13 cellular contexts compared by ENCODE assay signal in genomic region chr2:233223059-233223894, GRCh38.
A peak's percentile ranks its signal among the peaks of the same experiment; 100 is the strongest.
DNase-seq lines count a peak whose midpoint lies in the region; ATAC-seq lines count a peak whose summit lies in the region.
"Had no signal": no experiment of that assay in that cellular context is flagged by ENCODE, and none has a peak within 500 bp of the region (broad histone marks: within the 10 kb centered on the region; RNA-seq: fewer than 3 reads in every experiment).

No MANE protein-coding gene starts in this region.

- peak in 1 of 2 donors; percentile 38 for DNase-seq in memory B cell (ENCODE audit: low spot score in 2 of 2)
- DNase-seq in stimulated activated naive CD4-positive, alpha-beta T cell (lab: John Stamatoyannopoulos, UW): no peak
- no peak for DNase-seq in NK-92 (lab: John Stamatoyannopoulos, UW; ENCODE audit: unreplicated experiment)
- no peak for DNase-seq in HK-2 (ENCODE audit: unreplicated experiment)
- DNase-seq: amygdala, COR-L47, hippocampal formation, NCI-H1092 treated with DMSO at 0.1 percent for 48 hours had no signal

- H3K36me3 Mint-ChIP-seq in memory B cell: no peaks in the 10 kb centered on the region

- ATAC-seq in GM18907 (IDR thresholded peaks at IDR 0.05; ENCODE audit: unreplicated experiment): peak; percentile 84
- ATAC-seq in HG02642 (IDR thresholded peaks at IDR 0.05; ENCODE audit: poor library complexity, unreplicated experiment): peak; percentile 71
- peak; percentile 66 for ATAC-seq in HG03520 (IDR thresholded peaks at IDR 0.05; ENCODE audit: unreplicated experiment)
- peak; percentile 98 for ATAC-seq in memory B cell (ENCODE audit: low read depth)
- no peak for ATAC-seq in HG03457 (IDR thresholded peaks at IDR 0.05; ENCODE audit: unreplicated experiment)

- no peaks in the 10 kb centered on the region for H3K9me3 Mint-ChIP-seq in memory B cell
- H3K9me3 Mint-ChIP-seq: T-helper 1 cell treated with Interleukin-12 subunit alpha and Interleukin-12 subunit beta and Interleukin-4 antibody, amounts not matched to agents 30 μg/mL and 1 μg/mL, for 36 hours had no signal

- H3K4me3 Mint-ChIP-seq in memory B cell: peak overlapping the region; percentile 38
- H3K4me3 Mint-ChIP-seq: T-helper 1 cell treated with Interleukin-12 subunit alpha and Interleukin-12 subunit beta and Interleukin-4 antibody, amounts not matched to agents 30 μg/mL and 1 μg/mL, for 36 hours had no signal

- peak overlapping the region; percentile 85 for H3K27ac Mint-ChIP-seq in memory B cell
- H3K27ac Mint-ChIP-seq: T-helper 1 cell treated with Interleukin-12 subunit alpha and Interleukin-12 subunit beta and Interleukin-4 antibody, amounts not matched to agents 30 μg/mL and 1 μg/mL, for 36 hours had no signal

- no peaks in the 10 kb centered on the region for H3K27me3 Mint-ChIP-seq in memory B cell

- peaks cover 23% of the 10 kb centered on the region for H3K4me1 Mint-ChIP-seq in memory B cell
